32 cellular contexts compared by ENCODE assay signal in the genomic region with DNA sequence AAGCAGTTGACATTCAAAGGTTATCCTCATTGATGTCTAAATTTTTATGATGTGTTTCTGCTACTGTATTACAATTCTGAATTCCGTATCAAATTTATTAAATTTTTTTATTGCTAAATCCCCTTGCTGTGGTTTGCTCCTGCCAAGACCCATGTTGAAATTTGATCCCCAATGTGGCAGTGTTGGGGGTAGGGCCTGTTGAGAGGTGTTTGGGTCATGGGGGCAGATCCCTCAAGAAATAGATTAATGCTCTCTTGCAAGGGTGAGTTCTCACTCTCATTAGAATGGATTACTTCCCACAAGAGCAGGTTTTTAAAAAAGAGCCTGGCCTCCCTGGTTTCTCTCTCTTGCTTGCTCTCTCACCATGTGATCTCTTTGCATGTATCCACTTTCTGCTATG.
"Had no signal": no experiment of that assay in that cellular context is flagged by ENCODE, and none has a peak within 500 bp of the region (broad histone marks: within the 10 kb centered on the region; RNA-seq: fewer than 3 reads in every experiment).

No MANE protein-coding gene starts in this region.

- ATAC-seq: activated CD4-positive, alpha-beta T cell treated with anti-CD3 and anti-CD28 coated beads for 36 hours; activated CD4-positive, CD25-positive, alpha-beta regulatory T cell treated with anti-CD3 and anti-CD28 coated beads, Interleukin-2, amount 50 U/mL, for 24 hours; activated CD8-positive, alpha-beta T cell treated with anti-CD3 and anti-CD28 coated beads for 36 hours; activated naive CD4-positive, alpha-beta T cell treated with anti-CD3 and anti-CD28 coated beads, Interleukin-2, amount 50 U/mL, for 72 hours; activated T-cell treated with anti-CD3 and anti-CD28 coated beads, Interleukin-2, amount 50 U/mL, for 4 hours; activated T-cell treated with anti-CD3 and anti-CD28 coated beads, Interleukin-2, amount 50 U/mL, for 72 hours; activated T-helper 17 cell treated with anti-CD3 and anti-CD28 coated beads, Interleukin-2, amount 50 U/mL, for 72 hours; body of pancreas; T-cell; T-helper 17 cell had no signal

- H3K27me3 ChIP-seq: adrenal gland, body of pancreas, brain microvascular endothelial cell, breast epithelium had no signal

- H3K27me3 Mint-ChIP-seq: activated CD4-positive, alpha-beta memory T cell treated with anti-CD3 and anti-CD28 coated beads for 36 hours; activated CD8-positive, alpha-beta T cell treated with anti-CD3 and anti-CD28 coated beads for 36 hours; activated naive CD8-positive, alpha-beta T cell treated with anti-CD3 and anti-CD28 coated beads for 36 hours; activated T-helper 17 cell treated with anti-CD3 and anti-CD28 coated beads, Interleukin-2, amount 50 U/mL, for 72 hours; T-helper 17 cell had no signal

- DNase-seq: activated CD4-positive, alpha-beta memory T cell treated with anti-CD3 and anti-CD28 coated beads for 36 hours; activated CD4-positive, alpha-beta T cell treated with anti-CD3 and anti-CD28 coated beads for 1 hour; activated CD4-positive, alpha-beta T cell treated with anti-CD3 and anti-CD28 coated beads for 36 hours; activated CD4-positive, alpha-beta T cell treated with anti-CD3 and anti-CD28 coated beads for 48 hours; activated CD4-positive, alpha-beta T cell treated with anti-CD3 and anti-CD28 coated beads, Interleukin-2, amount 10 ng/mL, durations not matched to agents 7 days and 5 days; activated CD4-positive, CD25-positive, alpha-beta regulatory T cell; activated CD8-positive, alpha-beta memory T cell treated with anti-CD3 and anti-CD28 coated beads, Interleukin-2, amount 50 U/mL, for 4 hours; activated CD8-positive, alpha-beta T cell treated with anti-CD3 and anti-CD28 coated beads for 36 hours; activated effector memory CD4-positive, alpha-beta T cell treated with anti-CD3 and anti-CD28 coated beads, Interleukin-2, amount 50 U/mL, for 16 hours; activated gamma-delta T cell treated with Interleukin-2 at 50 U/mL for 16 hours; activated naive CD4-positive, alpha-beta T cell; activated naive CD4-positive, alpha-beta T cell treated with anti-CD3 and anti-CD28 coated beads for 36 hours; activated naive CD4-positive, alpha-beta T cell treated with anti-CD3 and anti-CD28 coated beads, Interleukin-2, amount 50 U/mL, for 16 hours; activated naive CD8-positive, alpha-beta T cell treated with anti-CD3 and anti-CD28 coated beads for 36 hours; activated T-cell treated with anti-CD3 and anti-CD28 coated beads for 4 hours; activated T-cell treated with anti-CD3 and anti-CD28 coated beads, Interleukin-2, amount 50 U/mL, for 1 hour; activated T-cell treated with anti-CD3 and anti-CD28 coated beads, Interleukin-2, amount 50 U/mL, for 4 hours; activated T-cell treated with anti-CD3 and anti-CD28 coated beads, Interleukin-2, amount 50 U/mL, for 72 hours; adrenal gland; amniotic stem cell; aorta; body of pancreas; brain microvascular endothelial cell; central memory CD4-positive, alpha-beta T cell; T-cell; T-helper 17 cell had no signal

- H3K4me3 ChIP-seq: adrenal gland, body of pancreas, breast epithelium had no signal

- H3K27ac Mint-ChIP-seq: activated CD4-positive, alpha-beta memory T cell treated with anti-CD3 and anti-CD28 coated beads for 36 hours; activated CD4-positive, alpha-beta T cell treated with anti-CD3 and anti-CD28 coated beads for 36 hours; activated CD4-positive, alpha-beta T cell treated with anti-CD3 and anti-CD28 coated beads, Interleukin-2, amount 10 ng/mL, durations not matched to agents 7 days and 5 days; activated CD8-positive, alpha-beta T cell treated with anti-CD3 and anti-CD28 coated beads for 36 hours; activated naive CD4-positive, alpha-beta T cell treated with anti-CD3 and anti-CD28 coated beads for 36 hours; activated naive CD4-positive, alpha-beta T cell treated with anti-CD3 and anti-CD28 coated beads, Interleukin-2, amount 50 U/mL, for 72 hours; activated naive CD8-positive, alpha-beta T cell treated with anti-CD3 and anti-CD28 coated beads for 36 hours; activated T-cell treated with anti-CD3 and anti-CD28 coated beads, Interleukin-2, amount 50 U/mL, for 72 hours; activated T-helper 1 cell treated with anti-CD3 and anti-CD28 coated beads, Interleukin-12 subunit alpha, Interleukin-12 subunit beta, Interleukin-2, Interleukin-4 antibody, amounts not matched to agents 30 ng/mL and 10 ng/mL and 1 ng/mL, durations not matched to agents 14 hours and 24 hours and 36 hours; activated T-helper 17 cell treated with anti-CD3 and anti-CD28 coated beads, Interleukin-2, amount 50 U/mL, for 72 hours; T-cell; T-helper 17 cell had no signal

- H3K4me1 Mint-ChIP-seq: activated CD4-positive, alpha-beta T cell treated with anti-CD3 and anti-CD28 coated beads for 36 hours; activated CD4-positive, alpha-beta T cell treated with anti-CD3 and anti-CD28 coated beads, Interleukin-2, amount 10 ng/mL, durations not matched to agents 7 days and 5 days; activated naive CD8-positive, alpha-beta T cell treated with anti-CD3 and anti-CD28 coated beads for 36 hours; activated T-helper 17 cell treated with anti-CD3 and anti-CD28 coated beads, Interleukin-2, amount 50 U/mL, for 72 hours; T-cell had no signal

- H3K36me3 ChIP-seq: adrenal gland, brain microvascular endothelial cell, breast epithelium had no signal

- H3K36me3 Mint-ChIP-seq: activated CD4-positive, alpha-beta memory T cell treated with anti-CD3 and anti-CD28 coated beads for 36 hours; activated naive CD4-positive, alpha-beta T cell treated with anti-CD3 and anti-CD28 coated beads, Interleukin-2, amount 50 U/mL, for 72 hours; activated naive CD8-positive, alpha-beta T cell treated with anti-CD3 and anti-CD28 coated beads for 36 hours; T-cell had no signal

- H3K4me1 ChIP-seq: adrenal gland, body of pancreas, breast epithelium had no signal

- H3K9me3 ChIP-seq: adrenal gland, body of pancreas, breast epithelium had no signal

- H3K27ac ChIP-seq: adrenal gland, body of pancreas, brain microvascular endothelial cell, breast epithelium, VCaP had no signal

- H3K4me3 Mint-ChIP-seq: activated CD4-positive, alpha-beta memory T cell treated with anti-CD3 and anti-CD28 coated beads for 36 hours; activated CD4-positive, alpha-beta T cell treated with anti-CD3 and anti-CD28 coated beads for 36 hours; activated CD4-positive, alpha-beta T cell treated with anti-CD3 and anti-CD28 coated beads, Interleukin-2, amount 10 ng/mL, durations not matched to agents 7 days and 5 days; activated CD8-positive, alpha-beta T cell treated with anti-CD3 and anti-CD28 coated beads for 36 hours; activated naive CD4-positive, alpha-beta T cell treated with anti-CD3 and anti-CD28 coated beads for 36 hours; activated naive CD8-positive, alpha-beta T cell treated with anti-CD3 and anti-CD28 coated beads for 36 hours; activated T-cell treated with anti-CD3 and anti-CD28 coated beads, Interleukin-2, amount 50 U/mL, for 4 hours; activated T-cell treated with anti-CD3 and anti-CD28 coated beads, Interleukin-2, amount 50 U/mL, for 72 hours; activated T-helper 1 cell treated with anti-CD3 and anti-CD28 coated beads, Interleukin-12 subunit alpha, Interleukin-12 subunit beta, Interleukin-2, Interleukin-4 antibody, amounts not matched to agents 30 ng/mL and 10 ng/mL and 1 ng/mL, durations not matched to agents 14 hours and 24 hours and 36 hours; activated T-helper 17 cell treated with anti-CD3 and anti-CD28 coated beads, Interleukin-2, amount 50 U/mL, for 72 hours; T-cell; T-helper 17 cell had no signal

- H3K9me3 Mint-ChIP-seq: activated CD4-positive, alpha-beta memory T cell treated with anti-CD3 and anti-CD28 coated beads for 36 hours; activated CD4-positive, alpha-beta T cell treated with anti-CD3 and anti-CD28 coated beads, Interleukin-2, amount 10 ng/mL, durations not matched to agents 7 days and 5 days; activated CD8-positive, alpha-beta T cell treated with anti-CD3 and anti-CD28 coated beads for 36 hours; activated naive CD8-positive, alpha-beta T cell treated with anti-CD3 and anti-CD28 coated beads for 36 hours; activated T-cell treated with anti-CD3 and anti-CD28 coated beads, Interleukin-2, amount 50 U/mL, for 72 hours; activated T-helper 1 cell treated with anti-CD3 and anti-CD28 coated beads, Interleukin-12 subunit alpha, Interleukin-12 subunit beta, Interleukin-2, Interleukin-4 antibody, amounts not matched to agents 30 ng/mL and 10 ng/mL and 1 ng/mL, durations not matched to agents 14 hours and 24 hours and 36 hours had no signal
